ENCODE assay signal across 8 cellular contexts in genomic region chr17:17204041-17204591, GRCh38. TPM values are rescaled to one million over a fixed set of nuclear protein-coding genes. Genes with fewer than 3 reads are reported as not detected.
DNase-seq lines count a peak whose midpoint lies in the region; ATAC-seq and TF ChIP-seq lines count a peak whose summit lies in the region.

No MANE protein-coding gene starts in this region.

- H3K9me3 ChIP-seq in liver (ENCODE audit: control insufficient read depth in 4 of 4, low read length in 3 of 4) (no peaks in the 10 kb centered on the region), thoracic aorta (no peaks in the 10 kb centered on the region), testis (no peaks in the 10 kb centered on the region)

- DNase-seq in activated gamma-delta T cell treated with Interleukin-2 at 50 U/mL for 16 hours, result peak; percentile 18
- no peak for DNase-seq in activated gamma-delta T cell (lab: John Stamatoyannopoulos, UW)
- DNase-seq in activated naive CD8-positive, alpha-beta T cell treated with anti-CD3 and anti-CD28 coated beads, Interleukin-2, amount 10 ng/mL, durations not matched to agents 7 days and 5 days, result no peak
- DNase-seq in thoracic aorta (ENCODE audit: low spot score), result no peak
- no peak for DNase-seq in NCI-H1092 (lab: John Stamatoyannopoulos, UW)
- no peak for DNase-seq in NCI-H345 (lab: John Stamatoyannopoulos, UW)
- no peak for DNase-seq in testis

- no peaks in the 10 kb centered on the region for H3K27me3 ChIP-seq in liver (ENCODE audit: control insufficient read depth in 4 of 4, insufficient read depth in 4 of 4, low read length in 3 of 4)
- no peaks in the 10 kb centered on the region for H3K27me3 ChIP-seq in thoracic aorta (replicated peaks; ENCODE audit: insufficient read depth)
- no peaks in the 10 kb centered on the region for H3K27me3 ChIP-seq in testis

- no peak for TF ChIP-seq RAD21 in liver (IDR thresholded peaks at IDR 0.05)

- H3K4me3 Mint-ChIP-seq in activated naive CD8-positive, alpha-beta T cell treated with anti-CD3 and anti-CD28 coated beads, Interleukin-2, amount 10 ng/mL, durations not matched to agents 7 days and 5 days, result peak overlapping the region; percentile 87

- H3K4me1 Mint-ChIP-seq in activated naive CD8-positive, alpha-beta T cell treated with anti-CD3 and anti-CD28 coated beads, Interleukin-2, amount 10 ng/mL, durations not matched to agents 7 days and 5 days, result peaks cover 12% of the 10 kb centered on the region

- H3K36me3 Mint-ChIP-seq in activated naive CD8-positive, alpha-beta T cell treated with anti-CD3 and anti-CD28 coated beads, Interleukin-2, amount 10 ng/mL, durations not matched to agents 7 days and 5 days, result peaks cover 2% of the 10 kb centered on the region

- H3K4me3 ChIP-seq in liver (ENCODE audit: low read depth in 1 of 3, low read length in 3 of 3) (no peak overlapping the region), thoracic aorta (peak overlapping the region; percentile 66), testis (peak overlapping the region in 1 of 2 donors; percentile 72)

- H3K27ac ChIP-seq in liver (ENCODE audit: low read depth in 1 of 2, low read length in 2 of 2) (peak overlapping the region in 1 of 2 donors; percentile 13), thoracic aorta (peak overlapping the region; percentile 69 to 74), testis (peak overlapping the region in 1 of 2 donors; percentile 95)

- POLR2A ChIA-PET in activated naive CD8-positive, alpha-beta T cell treated with anti-CD3 and anti-CD28 coated beads, Interleukin-2, amount 10 ng/mL, durations not matched to agents 7 days and 5 days (lab: Charles Lee), result interaction anchor here (2.2 kb wide), 1 partner anchor 24 kb away, joined by 10 read pairs; no protein-coding TSS in a partner anchor

- H3K27me3 Mint-ChIP-seq in activated naive CD8-positive, alpha-beta T cell treated with anti-CD3 and anti-CD28 coated beads, Interleukin-2, amount 10 ng/mL, durations not matched to agents 7 days and 5 days, result no peaks in the 10 kb centered on the region

- H3K36me3 ChIP-seq in liver (ENCODE audit: control insufficient read depth in 4 of 4, insufficient read depth in 3 of 4, low read depth in 1 of 4, low read length in 3 of 4) (peaks cover 1 to 7% (median 4%) of the 10 kb centered on the region in 4 donors), thoracic aorta (no peaks in the 10 kb centered on the region), testis (ENCODE audit: low read depth, missing control alignments) (no peaks in the 10 kb centered on the region)

- peaks cover 9 to 28% (median 21%) of the 10 kb centered on the region in 4 donors for H3K4me1 ChIP-seq in liver (ENCODE audit: control insufficient read depth in 4 of 4, insufficient read depth in 4 of 4, low read length in 3 of 4)
- peaks cover 18 to 43% of the 10 kb centered on the region in 2 donors for H3K4me1 ChIP-seq in thoracic aorta (ENCODE audit: control insufficient read depth in 1 of 2, low read depth in 2 of 2)
- peaks cover 38% of the 10 kb centered on the region for H3K4me1 ChIP-seq in testis

- H3K27ac Mint-ChIP-seq in activated naive CD8-positive, alpha-beta T cell treated with anti-CD3 and anti-CD28 coated beads, Interleukin-2, amount 10 ng/mL, durations not matched to agents 7 days and 5 days, result peak overlapping the region; percentile 74

- TF ChIP-seq POLR2A in testis (IDR thresholded peaks at IDR 0.05), result no peak

- H3K9ac ChIP-seq in liver (ENCODE audit: low read depth in 1 of 2, low read length in 2 of 2), result no peak overlapping the region

- no peaks in the 10 kb centered on the region for H3K9me3 Mint-ChIP-seq in activated naive CD8-positive, alpha-beta T cell treated with anti-CD3 and anti-CD28 coated beads, Interleukin-2, amount 10 ng/mL, durations not matched to agents 7 days and 5 days

- intact Hi-C loops in testis (cut with DNase I; ENCODE audit: low total_unique reads), result no loop called here

- no peak for ATAC-seq in activated naive CD8-positive, alpha-beta T cell treated with anti-CD3 and anti-CD28 coated beads, Interleukin-2, amount 10 ng/mL, durations not matched to agents 7 days and 5 days (ENCODE audit: low read depth)
- ATAC-seq in thoracic aorta (ENCODE audit: insufficient number of reproducible peaks, low FRiP score, low read depth), result peak; percentile 39

- TF ChIP-seq CTCF in liver (IDR thresholded peaks at IDR 0.05; ENCODE audit: low read depth, low read length, missing input control) (no peak), thoracic aorta (IDR thresholded peaks at IDR 0.05) (no peak), testis (IDR thresholded peaks at IDR 0.05) (no peak)

- 53% methylated on average over 15 of the region's 15 CpGs for WGBS in liver
- 68 to 71% methylated on average over 15 of the region's 15 CpGs for WGBS in testis, 2 donors

TF ChIP-seq in liver, 16 proteins besides CTCF, POLR2A, EP300 and RAD21:
- no peak for TF ChIP-seq EGR1 (IDR thresholded peaks at IDR 0.05; ENCODE audit: low read depth in 2 of 2)
- TF ChIP-seq MAX (IDR thresholded peaks at IDR 0.05), result no peak
- peak; percentile 73 for TF ChIP-seq NR2F2 (IDR thresholded peaks at IDR 0.05)
- TF ChIP-seq RXRA (IDR thresholded peaks at IDR 0.05), result peak; percentile 81 to 84
- no peak for TF ChIP-seq HNF4G (IDR thresholded peaks at IDR 0.05)
- TF ChIP-seq YY1 (IDR thresholded peaks at IDR 0.05), result no peak

RNA-seq across cellular contexts. Expression of gene PLD6, which starts 2.0 kb away (rescaled TPM):
- total RNA-seq in activated naive CD8-positive, alpha-beta T cell treated with anti-CD3 and anti-CD28 coated beads, Interleukin-2, amount 10 ng/mL, durations not matched to agents 7 days and 5 days, result 1 to 10 TPM; 5.5 to 6.3 TPM
- total RNA-seq in liver, result 1 to 10 TPM; 1.7 to 2.3 TPM
- polyA plus RNA-seq in liver, result 1 to 10 TPM; 1.2 to 1.3 TPM
- total RNA-seq in thoracic aorta, result 1 to 10 TPM in 1 of 2 donors, under 1 TPM in 1; 0.68 to 5.5 TPM
- 10 to 100 TPM; 39.9 to 44.2 TPM for total RNA-seq in testis
- 41.5 TPM for polyA plus RNA-seq in testis (ENCODE audit: insufficient read depth, low read depth, low replicate concordance)

RNA-seq across cellular contexts. Expression of gene FLCN, which starts 32.9 kb away (rescaled TPM):
- 10 to 100 TPM; 49.2 to 53.0 TPM for total RNA-seq in activated naive CD8-positive, alpha-beta T cell treated with anti-CD3 and anti-CD28 coated beads, Interleukin-2, amount 10 ng/mL, durations not matched to agents 7 days and 5 days
- total RNA-seq in liver, result 10 to 100 TPM; 43.6 to 46.7 TPM
- polyA plus RNA-seq in liver, result 10 to 100 TPM in 1 of 2 donors, 1 to 10 TPM in 1; 8.5 to 13.3 TPM
- 100 to 1,000 TPM in 1 of 2 donors, 10 to 100 TPM in 1; 64.3 to 123 TPM for total RNA-seq in thoracic aorta
- total RNA-seq in testis, result 100 to 1,000 TPM; 129 to 159 TPM
- polyA plus RNA-seq in testis (ENCODE audit: insufficient read depth, low read depth, low replicate concordance), result 47.9 TPM

Comparison
In these comparisons a context has a peak if more than half of its experiments do, and no peak if none do; other contexts are left out.
1. RNA of gene PLD6, which starts 2.0 kb away (total RNA-seq): 39.9 to 44.2 TPM in testis; 5.5 to 6.3 TPM in activated naive CD8-positive, alpha-beta T cell treated with anti-CD3 and anti-CD28 coated beads, Interleukin-2, amount 10 ng/mL, durations not matched to agents 7 days and 5 days, 0.68 to 5.5 TPM in thoracic aorta and 1.7 to 2.3 TPM in liver; every median in the first group is over 4 times any median in the second.